8 cellular contexts compared by ENCODE assay signal in genomic region chr10:89838002-89838615, GRCh38.
DNase-seq lines count a peak whose midpoint lies in the region; ATAC-seq and TF ChIP-seq lines count a peak whose summit lies in the region.

No MANE protein-coding gene starts in this region.

- H2AFZ ChIP-seq in Loucy (ENCODE audit: low read length), result peak overlapping the region; percentile 80; the same call in 1 of the 2 replicates
- peak overlapping the region; percentile 80 for H2AFZ ChIP-seq in parathyroid adenoma

- no peaks in the 10 kb centered on the region for H3K36me3 Mint-ChIP-seq in CD4-positive, alpha-beta T cell (ENCODE audit: low read depth)

- H3K4me3 Mint-ChIP-seq in CD4-positive, alpha-beta T cell, result peak overlapping the region; percentile 84

- no peaks in the 10 kb centered on the region for H3K27me3 Mint-ChIP-seq in CD4-positive, alpha-beta T cell

- H3K4me3 ChIP-seq in Loucy (ENCODE audit: low read length, poor library complexity, severe bottlenecking), result peak overlapping the region; percentile 50
- peak overlapping the region; percentile 68 to 79 for H3K4me3 ChIP-seq in esophagus (ENCODE audit: low read depth in 1 of 2, low read length in 2 of 2)
- H3K4me3 ChIP-seq in parathyroid adenoma (ENCODE audit: low read depth, low read length), result no peak overlapping the region

- intact Hi-C loops in CD4-positive, alpha-beta T cell (cut with DNase I, micrococcal nuclease), result no loop called here

- ATAC-seq in CD4-positive, alpha-beta T cell (ENCODE audit: poor library complexity), result peak; percentile 19
- no peak for ATAC-seq in GM19035 (IDR thresholded peaks at IDR 0.05; ENCODE audit: unreplicated experiment)
- no peak for ATAC-seq in GM18519 (IDR thresholded peaks at IDR 0.05; ENCODE audit: low FRiP score, unreplicated experiment)
- no peak for ATAC-seq in GM18909 (IDR thresholded peaks at IDR 0.05; ENCODE audit: poor library complexity, unreplicated experiment)

- no peaks in the 10 kb centered on the region for H3K9me3 ChIP-seq in CD4-positive, alpha-beta T cell (ENCODE audit: control insufficient read depth, low read length)
- no peaks in the 10 kb centered on the region for H3K9me3 ChIP-seq in Loucy (ENCODE audit: insufficient read depth, low read depth, low read length)
- no peaks in the 10 kb centered on the region for H3K9me3 ChIP-seq in esophagus (ENCODE audit: control insufficient read depth in 2 of 2, insufficient read depth in 1 of 2, low read depth in 1 of 2, low read length in 1 of 2)
- no peaks in the 10 kb centered on the region for H3K9me3 ChIP-seq in parathyroid adenoma (ENCODE audit: control insufficient read depth, low read length)

- no peaks in the 10 kb centered on the region for H3K9me3 Mint-ChIP-seq in CD4-positive, alpha-beta T cell

- WGBS in esophagus, 2 donors, result 31 to 34% methylated on average over 27 of the region's 27 CpGs

- POLR2A ChIA-PET in CD4-positive, alpha-beta T cell (lab: Charles Lee), result interaction anchor here (0.9 to 1.7 kb wide), 7 partner anchors 10 to 1034 kb away, joined by 3 to 6 read pairs (median 3); partner anchors contain the start of genes IFIT5, KIF20B and RPP30

- no peaks in the 10 kb centered on the region for H3K27me3 ChIP-seq in CD4-positive, alpha-beta T cell (ENCODE audit: control insufficient read depth, insufficient read depth, low read length)
- H3K27me3 ChIP-seq in Loucy (ENCODE audit: insufficient read depth, low read length, poor library complexity, severe bottlenecking), result peaks cover 23% of the 10 kb centered on the region
- H3K27me3 ChIP-seq in esophagus (ENCODE audit: control insufficient read depth in 1 of 2, insufficient read depth in 2 of 2, low read length in 2 of 2), result no peaks in the 10 kb centered on the region
- no peaks in the 10 kb centered on the region for H3K27me3 ChIP-seq in parathyroid adenoma (ENCODE audit: control insufficient read depth, insufficient read depth, low read length)

- H3K9ac ChIP-seq in Loucy (ENCODE audit: low read depth, low read length, poor library complexity, severe bottlenecking) (no peak overlapping the region), parathyroid adenoma (no peak overlapping the region)

- DNase-seq in CD4-positive, alpha-beta T cell, result peak in 1 of 10 experiments; percentile 1
- no peak for DNase-seq in NCI-H82 treated with DMSO at 0.1 percent for 48 hours (lab: John Stamatoyannopoulos, UW; ENCODE audit: unreplicated experiment)

- no peaks in the 10 kb centered on the region for H3F3A ChIP-seq in Loucy (ENCODE audit: low read depth)

- no peak overlapping the region for H3K27ac ChIP-seq in CD4-positive, alpha-beta T cell (ENCODE audit: low read depth, low read length)
- peak overlapping the region; percentile 4 to 52 for H3K27ac ChIP-seq in esophagus (ENCODE audit: low read depth in 2 of 2, low read length in 1 of 2)
- no peak overlapping the region for H3K27ac ChIP-seq in parathyroid adenoma

- no peaks in the 10 kb centered on the region for H3K4me1 ChIP-seq in Loucy (ENCODE audit: insufficient read depth, low read length, poor library complexity, severe bottlenecking)
- peaks cover 0 to 7% of the 10 kb centered on the region in 2 donors for H3K4me1 ChIP-seq in esophagus (ENCODE audit: control insufficient read depth in 2 of 2, insufficient read depth in 2 of 2, low read length in 1 of 2)
- H3K4me1 ChIP-seq in parathyroid adenoma, result no peaks in the 10 kb centered on the region

- H4K20me1 ChIP-seq in Loucy (ENCODE audit: insufficient read depth, low read length, poor library complexity, severe bottlenecking), result no peaks in the 10 kb centered on the region

- H3K79me2 ChIP-seq in Loucy (ENCODE audit: insufficient read depth, low read length) (no peaks in the 10 kb centered on the region), parathyroid adenoma (no peaks in the 10 kb centered on the region)

- no peaks in the 10 kb centered on the region for H3K36me3 ChIP-seq in Loucy (ENCODE audit: insufficient read depth, low read length)
- H3K36me3 ChIP-seq in esophagus (ENCODE audit: control insufficient read depth in 2 of 2, insufficient read depth in 2 of 2, low read length in 1 of 2), result no peaks in the 10 kb centered on the region
- H3K36me3 ChIP-seq in parathyroid adenoma (ENCODE audit: control insufficient read depth, insufficient read depth, low read length), result no peaks in the 10 kb centered on the region

- H3K4me1 Mint-ChIP-seq in CD4-positive, alpha-beta T cell (ENCODE audit: low read depth), result peaks cover 21% of the 10 kb centered on the region

- H3K27ac Mint-ChIP-seq in CD4-positive, alpha-beta T cell, result peak overlapping the region; percentile 43

- H3K9me2 ChIP-seq in Loucy (replicated peaks; ENCODE audit: low read depth, low read length), result no peaks in the 10 kb centered on the region

- H3K4me2 ChIP-seq in Loucy (ENCODE audit: low read depth, low read length, poor library complexity, severe bottlenecking) (peak overlapping the region; percentile 72), parathyroid adenoma (ENCODE audit: low read length) (peak overlapping the region; percentile 52)

- no peak for TF ChIP-seq CTCF in CD4-positive, alpha-beta T cell (IDR thresholded peaks at IDR 0.05)
- TF ChIP-seq CTCF in Loucy (conservative IDR thresholded peaks at IDR 0.05; ENCODE audit: low read length) (no peak), parathyroid adenoma (IDR thresholded peaks at IDR 0.05) (no peak)

- CTCF ChIA-PET in CD4-positive, alpha-beta T cell (lab: Charles Lee), result no interaction called here

Comparison
In these comparisons a context has a peak if more than half of its experiments do, and no peak if none do; other contexts are left out.
1. H3K27ac ChIP-seq: peak in esophagus (2 of 2); none in CD4-positive, alpha-beta T cell (single experiment) and parathyroid adenoma (single experiment).